In the genomic region with DNA sequence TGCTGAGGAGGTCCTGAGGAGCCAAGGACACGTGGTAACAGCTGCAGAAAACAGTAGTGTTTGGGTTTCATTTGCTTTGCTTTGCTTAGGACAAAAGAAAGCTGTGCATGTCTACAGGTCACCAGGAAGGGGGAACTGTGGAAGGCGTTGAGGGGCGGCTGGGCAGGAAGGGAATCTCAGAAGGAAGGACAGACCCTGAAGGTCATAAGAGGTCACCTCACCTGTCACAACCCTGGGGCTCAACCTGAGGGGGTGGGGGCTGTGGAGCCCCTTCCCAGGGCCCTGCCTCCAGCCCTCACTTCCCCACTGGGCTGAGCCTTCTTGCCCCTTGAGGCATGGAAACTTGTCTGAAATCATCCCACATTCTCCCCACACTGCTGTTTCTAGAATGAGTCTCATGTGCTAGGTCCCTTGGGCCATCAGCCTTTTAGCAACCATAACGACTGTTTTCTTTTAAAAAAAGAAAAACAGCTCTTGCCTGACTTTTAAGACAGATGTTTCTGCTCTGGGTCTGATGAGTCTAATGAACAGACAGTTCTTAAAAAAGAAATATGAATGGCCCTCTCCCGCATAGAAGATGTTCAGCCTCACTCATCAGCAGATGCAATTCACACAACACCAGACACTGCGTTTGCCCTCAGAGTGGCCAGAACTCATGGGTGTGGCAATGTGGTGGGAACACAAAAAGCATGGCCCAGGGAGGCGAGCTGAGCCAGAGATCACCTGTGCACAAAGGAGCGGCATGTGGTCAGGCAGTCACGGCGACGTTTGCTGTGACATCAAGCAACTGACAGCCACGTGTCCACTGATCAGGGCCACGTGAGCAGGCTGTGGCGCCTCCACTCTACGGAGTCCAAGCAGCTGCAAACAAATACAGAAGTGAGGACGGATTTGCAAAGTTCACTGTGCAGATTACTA, we compare ENCODE assay signal across 1 cellular context.
A peak's percentile ranks its signal among the peaks of the same experiment; 100 is the strongest.
TF ChIP-seq lines count a peak whose summit lies in the region.

No MANE protein-coding gene starts in this region.

TF ChIP-seq in HepG2, 621 proteins besides CTCF, POLR2A, EP300 and RAD21 (continues in another document):
- TF ChIP-seq ARID4A (CRISPR knock-in tag; IDR thresholded peaks at IDR 0.05; ENCODE audit: borderline replicate concordance) (peak; percentile 41; the same call in 1 of the 2 replicates), HOXA5 (CRISPR knock-in tag; IDR thresholded peaks at IDR 0.05) (no peak), ZNF225 (CRISPR knock-in tag; IDR thresholded peaks at IDR 0.05) (no peak), ZMYM2 (CRISPR knock-in tag; IDR thresholded peaks at IDR 0.05) (peak; percentile 69; the same call in 1 of the 2 replicates), ZNF441 (CRISPR knock-in tag; IDR thresholded peaks at IDR 0.05; ENCODE audit: borderline replicate concordance) (peak; percentile 50; the same call in 1 of the 2 replicates), ZHX2 (IDR thresholded peaks at IDR 0.05; ENCODE audit: low read depth) (no peak), ZHX2 (CRISPR knock-in tag; IDR thresholded peaks at IDR 0.05; ENCODE audit: borderline replicate concordance) (no peak), TGIF2 (CRISPR knock-in tag; IDR thresholded peaks at IDR 0.05) (peak; percentile 93), BCL3 (CRISPR knock-in tag; IDR thresholded peaks at IDR 0.05) (no peak), ARNTL (CRISPR knock-in tag; IDR thresholded peaks at IDR 0.05) (peak; percentile 91), ZNF720 (CRISPR knock-in tag; IDR thresholded peaks at IDR 0.05) (no peak), TFDP2 (CRISPR knock-in tag; IDR thresholded peaks at IDR 0.05) (0 out of 2 replicates have a peak, but pooled peaks have one; percentile 55), RARA (CRISPR knock-in tag; IDR thresholded peaks at IDR 0.05) (peak; percentile 34; the same call in 1 of the 2 replicates), PLRG1 (conservative IDR thresholded peaks at IDR 0.05) (no peak), MTA1 (CRISPR knock-in tag; IDR thresholded peaks at IDR 0.05; ENCODE audit: borderline replicate concordance) (peak; percentile 25; the same call in 1 of the 2 replicates), RNF2 (conservative IDR thresholded peaks at IDR 0.05; ENCODE audit: low read depth) (peak; percentile 78), ZSCAN9 (CRISPR knock-in tag; IDR thresholded peaks at IDR 0.05; ENCODE audit: borderline replicate concordance) (0 out of 2 replicates have a peak, but pooled peaks have one; percentile 49), GATAD1 (CRISPR knock-in tag; IDR thresholded peaks at IDR 0.05) (no peak)
- TF ChIP-seq, protein P1, sequence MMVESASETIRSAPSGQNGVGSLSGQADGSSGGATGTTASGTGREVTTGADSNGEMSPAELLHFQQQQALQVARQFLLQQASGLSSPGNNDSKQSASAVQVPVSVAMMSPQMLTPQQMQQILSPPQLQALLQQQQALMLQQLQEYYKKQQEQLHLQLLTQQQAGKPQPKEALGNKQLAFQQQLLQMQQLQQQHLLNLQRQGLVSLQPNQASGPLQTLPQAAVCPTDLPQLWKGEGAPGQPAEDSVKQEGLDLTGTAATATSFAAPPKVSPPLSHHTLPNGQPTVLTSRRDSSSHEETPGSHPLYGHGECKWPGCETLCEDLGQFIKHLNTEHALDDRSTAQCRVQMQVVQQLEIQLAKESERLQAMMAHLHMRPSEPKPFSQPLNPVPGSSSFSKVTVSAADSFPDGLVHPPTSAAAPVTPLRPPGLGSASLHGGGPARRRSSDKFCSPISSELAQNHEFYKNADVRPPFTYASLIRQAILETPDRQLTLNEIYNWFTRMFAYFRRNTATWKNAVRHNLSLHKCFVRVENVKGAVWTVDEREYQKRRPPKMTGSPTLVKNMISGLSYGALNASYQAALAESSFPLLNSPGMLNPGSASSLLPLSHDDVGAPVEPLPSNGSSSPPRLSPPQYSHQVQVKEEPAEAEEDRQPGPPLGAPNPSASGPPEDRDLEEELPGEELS (CRISPR knock-in tag; IDR thresholded peaks at IDR 0.05) = peak; percentile 17; the same call in 1 of the 2 replicates
- TF ChIP-seq, protein P2, sequence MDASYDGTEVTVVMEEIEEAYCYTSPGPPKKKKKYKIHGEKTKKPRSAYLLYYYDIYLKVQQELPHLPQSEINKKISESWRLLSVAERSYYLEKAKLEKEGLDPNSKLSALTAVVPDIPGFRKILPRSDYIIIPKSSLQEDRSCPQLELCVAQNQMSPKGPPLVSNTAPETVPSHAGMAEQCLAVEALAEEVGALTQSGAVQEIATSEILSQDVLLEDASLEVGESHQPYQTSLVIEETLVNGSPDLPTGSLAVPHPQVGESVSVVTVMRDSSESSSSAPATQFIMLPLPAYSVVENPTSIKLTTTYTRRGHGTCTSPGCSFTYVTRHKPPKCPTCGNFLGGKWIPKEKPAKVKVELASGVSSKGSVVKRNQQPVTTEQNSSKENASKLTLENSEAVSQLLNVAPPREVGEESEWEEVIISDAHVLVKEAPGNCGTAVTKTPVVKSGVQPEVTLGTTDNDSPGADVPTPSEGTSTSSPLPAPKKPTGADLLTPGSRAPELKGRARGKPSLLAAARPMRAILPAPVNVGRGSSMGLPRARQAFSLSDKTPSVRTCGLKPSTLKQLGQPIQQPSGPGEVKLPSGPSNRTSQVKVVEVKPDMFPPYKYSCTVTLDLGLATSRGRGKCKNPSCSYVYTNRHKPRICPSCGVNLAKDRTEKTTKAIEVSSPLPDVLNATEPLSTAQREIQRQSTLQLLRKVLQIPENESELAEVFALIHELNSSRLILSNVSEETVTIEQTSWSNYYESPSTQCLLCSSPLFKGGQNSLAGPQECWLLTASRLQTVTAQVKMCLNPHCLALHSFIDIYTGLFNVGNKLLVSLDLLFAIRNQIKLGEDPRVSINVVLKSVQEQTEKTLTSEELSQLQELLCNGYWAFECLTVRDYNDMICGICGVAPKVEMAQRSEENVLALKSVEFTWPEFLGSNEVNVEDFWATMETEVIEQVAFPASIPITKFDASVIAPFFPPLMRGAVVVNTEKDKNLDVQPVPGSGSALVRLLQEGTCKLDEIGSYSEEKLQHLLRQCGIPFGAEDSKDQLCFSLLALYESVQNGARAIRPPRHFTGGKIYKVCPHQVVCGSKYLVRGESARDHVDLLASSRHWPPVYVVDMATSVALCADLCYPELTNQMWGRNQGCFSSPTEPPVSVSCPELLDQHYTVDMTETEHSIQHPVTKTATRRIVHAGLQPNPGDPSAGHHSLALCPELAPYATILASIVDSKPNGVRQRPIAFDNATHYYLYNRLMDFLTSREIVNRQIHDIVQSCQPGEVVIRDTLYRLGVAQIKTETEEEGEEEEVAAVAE (CRISPR knock-in tag; IDR thresholded peaks at IDR 0.05; ENCODE audit: borderline replicate concordance) = peak; percentile 50; the same call in 1 of the 2 replicates
- TF ChIP-seq, protein P3, sequence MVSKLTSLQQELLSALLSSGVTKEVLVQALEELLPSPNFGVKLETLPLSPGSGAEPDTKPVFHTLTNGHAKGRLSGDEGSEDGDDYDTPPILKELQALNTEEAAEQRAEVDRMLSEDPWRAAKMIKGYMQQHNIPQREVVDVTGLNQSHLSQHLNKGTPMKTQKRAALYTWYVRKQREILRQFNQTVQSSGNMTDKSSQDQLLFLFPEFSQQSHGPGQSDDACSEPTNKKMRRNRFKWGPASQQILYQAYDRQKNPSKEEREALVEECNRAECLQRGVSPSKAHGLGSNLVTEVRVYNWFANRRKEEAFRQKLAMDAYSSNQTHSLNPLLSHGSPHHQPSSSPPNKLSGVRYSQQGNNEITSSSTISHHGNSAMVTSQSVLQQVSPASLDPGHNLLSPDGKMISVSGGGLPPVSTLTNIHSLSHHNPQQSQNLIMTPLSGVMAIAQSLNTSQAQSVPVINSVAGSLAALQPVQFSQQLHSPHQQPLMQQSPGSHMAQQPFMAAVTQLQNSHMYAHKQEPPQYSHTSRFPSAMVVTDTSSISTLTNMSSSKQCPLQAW (CRISPR knock-in tag; IDR thresholded peaks at IDR 0.05) = 0 out of 2 replicates have a peak, but pooled peaks have one; percentile 32
